ENCODE assay signal across 18 cellular contexts in the genomic region with DNA sequence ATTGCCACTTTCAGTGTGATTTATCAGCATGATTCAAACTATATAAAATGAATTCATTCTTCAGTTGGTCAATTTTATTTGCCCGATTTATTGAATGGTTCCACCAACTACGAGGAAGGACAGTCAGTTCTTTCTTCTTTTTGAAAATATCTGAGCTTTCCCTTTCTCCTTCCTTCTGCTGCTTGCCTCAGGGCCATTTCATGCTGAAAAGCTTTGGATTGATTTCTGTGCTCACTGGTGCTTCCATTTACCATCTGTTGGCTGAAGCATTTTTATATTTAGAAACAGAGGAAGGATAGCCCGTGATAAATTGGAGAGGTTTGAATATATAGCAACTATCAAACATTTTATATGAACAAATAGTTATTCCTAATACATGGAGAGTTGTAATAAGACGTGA.
"Had no signal": no experiment of that assay in that cellular context is flagged by ENCODE, and none has a peak within 500 bp of the region (broad histone marks: within the 10 kb centered on the region; RNA-seq: fewer than 3 reads in every experiment).

No MANE protein-coding gene starts in this region.

- H3K36me3 Mint-ChIP-seq: natural killer cell treated with Interleukin-12 subunit alpha and Interleukin-12 subunit beta and Interleukin-15 and Interleukin-18, amount 100 ng/mL, for 72 hours; stimulated activated naive B cell treated with anti-CD40 and anti-IgM and Interleukin-4, amounts not matched to agents 10 μg/mL and 1 μg/mL and 100 μg/mL, for 72 hours had no signal

- H3K27ac Mint-ChIP-seq: dendritic cell treated with granulocyte-macrophage colony-stimulating factor and Interleukin-4, amounts not matched to agents 40 ng/mL and 50 ng/mL, for 4 days; natural killer cell treated with Interleukin-12 subunit alpha and Interleukin-12 subunit beta and Interleukin-15 and Interleukin-18, amount 100 ng/mL, for 72 hours; stimulated activated naive B cell treated with anti-CD40 and anti-IgM and Interleukin-4, amounts not matched to agents 10 μg/mL and 1 μg/mL and 100 μg/mL, for 72 hours had no signal

- H3K4me3 ChIP-seq: lower lobe of right lung, thoracic aorta had no signal

- H3K27ac ChIP-seq: lower lobe of right lung, thoracic aorta had no signal

- H3K27me3 Mint-ChIP-seq: central memory CD8-positive, alpha-beta T cell; dendritic cell treated with granulocyte-macrophage colony-stimulating factor and Interleukin-4, amounts not matched to agents 40 ng/mL and 50 ng/mL, for 4 days; natural killer cell treated with Interleukin-12 subunit alpha and Interleukin-12 subunit beta and Interleukin-15 and Interleukin-18, amount 100 ng/mL, for 72 hours; stimulated activated naive B cell treated with anti-CD40 and anti-IgM and Interleukin-4, amounts not matched to agents 10 μg/mL and 1 μg/mL and 100 μg/mL, for 72 hours had no signal

- H3K9me3 ChIP-seq: lower lobe of right lung, thoracic aorta had no signal

- H3K4me1 ChIP-seq: lower lobe of right lung had no signal

- H3K9me3 Mint-ChIP-seq: dendritic cell treated with granulocyte-macrophage colony-stimulating factor and Interleukin-4, amounts not matched to agents 40 ng/mL and 50 ng/mL, for 4 days had no signal

- H3K4me1 Mint-ChIP-seq: central memory CD8-positive, alpha-beta T cell; stimulated activated naive B cell treated with anti-CD40 and anti-IgM and Interleukin-4, amounts not matched to agents 10 μg/mL and 1 μg/mL and 100 μg/mL, for 72 hours had no signal

- ATAC-seq: activated T-cell treated with anti-CD3 and anti-CD28 coated beads, Interleukin-2, amount 50 U/mL, for 4 hours; left colon; lower lobe of right lung; natural killer cell treated with Interleukin-12 subunit alpha and Interleukin-12 subunit beta and Interleukin-15 and Interleukin-18, amount 100 ng/mL, for 72 hours; stimulated activated naive B cell treated with anti-CD40 and anti-IgM and Interleukin-4, amounts not matched to agents 10 μg/mL and 1 μg/mL and 100 μg/mL, for 72 hours had no signal

- H3K4me3 Mint-ChIP-seq: activated T-cell treated with anti-CD3 and anti-CD28 coated beads, Interleukin-2, amount 50 U/mL, for 4 hours; central memory CD8-positive, alpha-beta T cell; dendritic cell treated with granulocyte-macrophage colony-stimulating factor and Interleukin-4, amounts not matched to agents 40 ng/mL and 50 ng/mL, for 4 days; natural killer cell treated with Interleukin-12 subunit alpha and Interleukin-12 subunit beta and Interleukin-15 and Interleukin-18, amount 100 ng/mL, for 72 hours; stimulated activated naive B cell treated with anti-CD40 and anti-IgM and Interleukin-4, amounts not matched to agents 10 μg/mL and 1 μg/mL and 100 μg/mL, for 72 hours had no signal

- H3K36me3 ChIP-seq: lower lobe of right lung, thoracic aorta had no signal

- DNase-seq: activated CD4-positive, alpha-beta T cell treated with anti-CD3 and anti-CD28 coated beads, Interleukin-2, amount 50 U/mL, for 1 hour; activated CD8-positive, alpha-beta memory T cell treated with anti-CD3 and anti-CD28 coated beads, Interleukin-2, amount 50 U/mL, for 4 hours; activated effector memory CD4-positive, alpha-beta T cell treated with Interleukin-2 at 50 U/mL for 16 hours; activated naive CD4-positive, alpha-beta T cell treated with anti-CD3 and anti-CD28 coated beads, Interleukin-2, amount 50 U/mL, for 16 hours; activated T-cell treated with anti-CD3 and anti-CD28 coated beads, Interleukin-2, amount 50 U/mL, for 4 hours; aorta; effector CD8-positive, alpha-beta T cell; hippocampal formation; islet precursor cell; left colon; lower lobe of right lung; posterior cingulate gyrus; stimulated activated naive B cell treated with anti-CD40 and anti-IgM and Interleukin-4, amounts not matched to agents 10 μg/mL and 1 μg/mL and 100 μg/mL, for 72 hours; T1000 had no signal
